In the genomic region with DNA sequence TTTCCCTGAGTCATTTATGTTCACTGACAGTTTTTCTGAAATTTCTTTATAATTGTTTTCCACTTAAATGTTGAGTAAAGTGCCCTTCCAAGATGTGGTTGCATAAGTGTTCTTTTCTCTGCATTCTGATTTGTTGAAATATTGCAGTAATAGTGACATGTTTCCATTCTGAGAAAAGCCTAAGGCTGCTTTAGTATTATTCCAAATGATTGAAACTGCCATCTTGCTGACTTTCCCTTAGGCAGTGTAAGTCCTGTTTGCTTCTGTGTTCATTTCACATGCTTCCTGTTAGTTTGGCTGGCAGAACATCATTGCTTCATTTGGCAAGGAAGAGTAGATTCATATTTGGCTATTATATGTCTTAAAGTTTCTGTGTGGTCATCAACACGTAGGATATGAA, we compare ENCODE assay signal across 19 cellular contexts.
DNase-seq lines count a peak whose midpoint lies in the region; ATAC-seq and TF ChIP-seq lines count a peak whose summit lies in the region.
"Had no signal": no experiment of that assay in that cellular context is flagged by ENCODE, and none has a peak within 500 bp of the region (broad histone marks: within the 10 kb centered on the region; RNA-seq: fewer than 3 reads in every experiment).

No MANE protein-coding gene starts in this region.

- no peak overlapping the region for H3K4me3 ChIP-seq in fibroblast of mammary gland (ENCODE audit: control insufficient read depth, low read depth, low read length)
- H3K4me3 ChIP-seq in upper lobe of left lung, result no peak overlapping the region

- in situ Hi-C loops in SK-MEL-5 (cut with HindIII; ENCODE audit: low pct_unique_long_range_greater_than_20kb, low sequenced_read_pairs), result no loop called here

- no peak overlapping the region for H3K27ac ChIP-seq in upper lobe of left lung
- H3K27ac ChIP-seq: VCaP had no signal

- no peaks in the 10 kb centered on the region for H3K9me3 Mint-ChIP-seq in activated CD8-positive, alpha-beta T cell treated with anti-CD3 and anti-CD28 coated beads, Interleukin-2, amount 10 ng/mL, durations not matched to agents 7 days and 5 days (ENCODE audit: insufficient read depth)
- H3K9me3 Mint-ChIP-seq: activated CD4-positive, alpha-beta memory T cell treated with anti-CD3 and anti-CD28 coated beads for 36 hours; activated naive CD4-positive, alpha-beta T cell treated with anti-CD3 and anti-CD28 coated beads, Interleukin-2, amount 50 U/mL, for 24 hours; brain; mesothelial cell of epicardium; neural crest cell; T-helper 1 cell treated with Interleukin-12 subunit alpha and Interleukin-12 subunit beta and Interleukin-4 antibody, amounts not matched to agents 30 μg/mL and 1 μg/mL, for 36 hours had no signal

- H3K4me1 Mint-ChIP-seq in activated CD8-positive, alpha-beta T cell treated with anti-CD3 and anti-CD28 coated beads, Interleukin-2, amount 10 ng/mL, durations not matched to agents 7 days and 5 days (ENCODE audit: low read depth), result no peaks in the 10 kb centered on the region
- H3K4me1 Mint-ChIP-seq: activated naive CD4-positive, alpha-beta T cell treated with anti-CD3 and anti-CD28 coated beads, Interleukin-2, amount 50 U/mL, for 24 hours; B cell had no signal

- no peaks in the 10 kb centered on the region for H3K27me3 Mint-ChIP-seq in activated CD8-positive, alpha-beta T cell treated with anti-CD3 and anti-CD28 coated beads, Interleukin-2, amount 10 ng/mL, durations not matched to agents 7 days and 5 days (ENCODE audit: low read depth)
- H3K27me3 Mint-ChIP-seq: activated CD4-positive, alpha-beta memory T cell treated with anti-CD3 and anti-CD28 coated beads for 36 hours; activated naive CD4-positive, alpha-beta T cell treated with anti-CD3 and anti-CD28 coated beads, Interleukin-2, amount 50 U/mL, for 24 hours; B cell; brain had no signal

- no peak for TF ChIP-seq POLR2A in upper lobe of left lung (IDR thresholded peaks at IDR 0.05)

- CTCF ChIA-PET in activated CD8-positive, alpha-beta T cell treated with anti-CD3 and anti-CD28 coated beads, Interleukin-2, amount 10 ng/mL, durations not matched to agents 7 days and 5 days (lab: Charles Lee), result no interaction called here

- H3K36me3 ChIP-seq in upper lobe of left lung, result no peaks in the 10 kb centered on the region

- 71 to 88% methylated on average over 1 of the region's 1 CpG for WGBS in upper lobe of left lung, 2 donors

- H3K27me3 ChIP-seq in upper lobe of left lung, result no peaks in the 10 kb centered on the region

- H3K4me1 ChIP-seq in upper lobe of left lung, result no peaks in the 10 kb centered on the region
- H3K4me1 ChIP-seq: Caco-2 had no signal

- ATAC-seq in upper lobe of left lung (ENCODE audit: low FRiP score in 2 of 2) (no peak), HG02981 (IDR thresholded peaks at IDR 0.05; ENCODE audit: unreplicated experiment) (no peak), HG03457 (IDR thresholded peaks at IDR 0.05; ENCODE audit: unreplicated experiment) (no peak)
- ATAC-seq in activated CD8-positive, alpha-beta T cell treated with anti-CD3 and anti-CD28 coated beads, Interleukin-2, amount 10 ng/mL, durations not matched to agents 7 days and 5 days, result no peak

- no peaks in the 10 kb centered on the region for H3K9me3 ChIP-seq in upper lobe of left lung
- H3K9me3 ChIP-seq: Caco-2 had no signal

- TF ChIP-seq CTCF in fibroblast of mammary gland (conservative IDR thresholded peaks at IDR 0.05; ENCODE audit: control insufficient read depth, insufficient read depth, low read depth, low read length) (no peak), upper lobe of left lung (IDR thresholded peaks at IDR 0.05) (no peak)

- peak; percentile 25 for DNase-seq in HCEC 1CT
- peak; percentile 13 for DNase-seq in SK-MEL-5 (ENCODE audit: low read depth, low spot score)
- DNase-seq in fibroblast of mammary gland (ENCODE audit: low read depth), result peak; percentile 20
- peak; percentile 18 for DNase-seq in putamen (ENCODE audit: low spot score)
- DNase-seq in upper lobe of left lung, result no peak
- no peak for DNase-seq in activated CD8-positive, alpha-beta T cell treated with anti-CD3 and anti-CD28 coated beads, Interleukin-2, amount 10 ng/mL, durations not matched to agents 7 days and 5 days
- DNase-seq: activated CD4-positive, alpha-beta memory T cell treated with anti-CD3 and anti-CD28 coated beads for 36 hours; activated T-cell treated with anti-CD3 and anti-CD28 coated beads, Interleukin-2, amount 50 U/mL, for 48 hours; Caco-2; NCI-H1694 treated with DMSO at 0.1 percent for 48 hours had no signal

- H3K4me3 Mint-ChIP-seq in activated CD8-positive, alpha-beta T cell treated with anti-CD3 and anti-CD28 coated beads, Interleukin-2, amount 10 ng/mL, durations not matched to agents 7 days and 5 days, result no peak overlapping the region
- H3K4me3 Mint-ChIP-seq: activated CD4-positive, alpha-beta memory T cell treated with anti-CD3 and anti-CD28 coated beads for 36 hours; activated naive CD4-positive, alpha-beta T cell treated with anti-CD3 and anti-CD28 coated beads, Interleukin-2, amount 50 U/mL, for 24 hours; B cell; brain; mesothelial cell of epicardium; neural crest cell; T-helper 1 cell treated with Interleukin-12 subunit alpha and Interleukin-12 subunit beta and Interleukin-4 antibody, amounts not matched to agents 30 μg/mL and 1 μg/mL, for 36 hours had no signal

- no peak overlapping the region for H3K27ac Mint-ChIP-seq in activated CD8-positive, alpha-beta T cell treated with anti-CD3 and anti-CD28 coated beads, Interleukin-2, amount 10 ng/mL, durations not matched to agents 7 days and 5 days
- H3K27ac Mint-ChIP-seq: activated CD4-positive, alpha-beta memory T cell treated with anti-CD3 and anti-CD28 coated beads for 36 hours; activated naive CD4-positive, alpha-beta T cell treated with anti-CD3 and anti-CD28 coated beads, Interleukin-2, amount 50 U/mL, for 24 hours; B cell; brain; mesothelial cell of epicardium; T-helper 1 cell treated with Interleukin-12 subunit alpha and Interleukin-12 subunit beta and Interleukin-4 antibody, amounts not matched to agents 30 μg/mL and 1 μg/mL, for 36 hours had no signal

- no peak for TF ChIP-seq EP300 in upper lobe of left lung (IDR thresholded peaks at IDR 0.05)

- H3K36me3 Mint-ChIP-seq in activated CD8-positive, alpha-beta T cell treated with anti-CD3 and anti-CD28 coated beads, Interleukin-2, amount 10 ng/mL, durations not matched to agents 7 days and 5 days (ENCODE audit: low read depth), result peaks cover 4% of the 10 kb centered on the region
- H3K36me3 Mint-ChIP-seq: brain, mesothelial cell of epicardium had no signal

- POLR2A ChIA-PET in activated CD8-positive, alpha-beta T cell treated with anti-CD3 and anti-CD28 coated beads, Interleukin-2, amount 10 ng/mL, durations not matched to agents 7 days and 5 days (lab: Charles Lee), result no interaction called here

Comparison
In these comparisons a context has a peak if more than half of its experiments do, and no peak if none do; other contexts are left out.
1. DNase-seq: peak in HCEC 1CT (single experiment), SK-MEL-5 (single experiment), fibroblast of mammary gland (single experiment) and putamen (single experiment); none in upper lobe of left lung (0 of 2) and activated CD8-positive, alpha-beta T cell treated with anti-CD3 and anti-CD28 coated beads, Interleukin-2, amount 10 ng/mL, durations not matched to agents 7 days and 5 days (single experiment).